ENCODE assay signal across 9 cellular contexts in genomic region chr10:96618648-96619047, GRCh38. TPM values are rescaled to one million over a fixed set of nuclear protein-coding genes. Genes with fewer than 3 reads are reported as not detected.
DNase-seq lines count a peak whose midpoint lies in the region; TF ChIP-seq lines count a peak whose summit lies in the region.
"Had no signal": no experiment of that assay in that cellular context is flagged by ENCODE, and none has a peak within 500 bp of the region (broad histone marks: within the 10 kb centered on the region; RNA-seq: fewer than 3 reads in every experiment).

No MANE protein-coding gene starts in this region.

- no peak for TF ChIP-seq POLR2A in spleen (IDR thresholded peaks at IDR 0.05)
- TF ChIP-seq POLR2A in suprapubic skin (IDR thresholded peaks at IDR 0.05), result no peak

- H3K27me3 ChIP-seq in spleen (replicated peaks in 1 of 7) (no peaks in the 10 kb centered on the region), suprapubic skin (no peaks in the 10 kb centered on the region)

- no peak for TF ChIP-seq EP300 in suprapubic skin (IDR thresholded peaks at IDR 0.05)

- 52 to 84% (median 65%) methylated on average over 1 to 2 of the region's 2 CpGs for WGBS in spleen, 5 donors
- WGBS in suprapubic skin, result 35% methylated on average over 2 of the region's 2 CpGs

- intact Hi-C loops in spleen (cut with DNase I; ENCODE audit: low total_unique reads), result no loop called here

- DNase-seq in DMS 273 (lab: John Stamatoyannopoulos, UW; ENCODE audit: unreplicated experiment), result peak; percentile 65
- no peak for DNase-seq in DMS 273 treated with DMSO at 0.1 percent for 48 hours (lab: John Stamatoyannopoulos, UW)
- DNase-seq in astrocyte of the hippocampus (ENCODE audit: low read depth, low spot score), result peak; percentile 69
- peak; percentile 44 for DNase-seq in iris pigment epithelial cell (ENCODE audit: low read depth)
- DNase-seq in substantia nigra (lab: John Stamatoyannopoulos, UW), result peak in 42 of 49 donors; percentile 4 to 73 (median 39)
- no peak for DNase-seq in spleen
- no peak for DNase-seq in NCI-H2029 treated with DMSO at 0.1 percent for 48 hours (lab: John Stamatoyannopoulos, UW)
- DNase-seq in suprapubic skin (ENCODE audit: low spot score in 2 of 2), result no peak

- TF ChIP-seq CTCF in spleen (IDR thresholded peaks at IDR 0.05 in 8 of 11, conservative IDR thresholded peaks at IDR 0.05 in 3 of 11), result no peak
- TF ChIP-seq CTCF in suprapubic skin (IDR thresholded peaks at IDR 0.05), result no peak

- H3K36me3 ChIP-seq in spleen (peaks cover 0 to 100% (median 95%) of the 10 kb centered on the region in 6 donors), suprapubic skin (no peaks in the 10 kb centered on the region)

- H3K4me3 ChIP-seq in spleen (no peak overlapping the region), suprapubic skin (no peak overlapping the region)

- H3K27ac ChIP-seq in substantia nigra (ENCODE audit: low read depth, low read length, poor library complexity, severe bottlenecking) (no peak overlapping the region), spleen (peak overlapping the region in 2 of 8 donors; percentile 4 to 22), suprapubic skin (no peak overlapping the region)
- H3K27ac ChIP-seq: 22Rv1 had no signal

- H3K4me1 ChIP-seq in spleen (peaks cover 0 to 6% (median 2%) of the 10 kb centered on the region in 6 donors), suprapubic skin (peaks cover 16% of the 10 kb centered on the region)

- H3K9me3 ChIP-seq in spleen, result no peaks in the 10 kb centered on the region
- no peaks in the 10 kb centered on the region for H3K9me3 ChIP-seq in suprapubic skin

RNA-seq across cellular contexts. Expression of gene TM9SF3, which starts 31.8 kb away (rescaled TPM):
- total RNA-seq in spleen (100 to 1,000 TPM in 1 of 7 donors, 10 to 100 TPM in 6; 65.7 to 107 (median 81.8) TPM), suprapubic skin (10 to 100 TPM; 52.6 to 65.3 (median 55.6) TPM)
- 10 to 100 TPM; 13.2 to 18.4 (median 18.3) TPM for polyA plus RNA-seq in spleen

Comparison
In these comparisons a context has a peak if more than half of its experiments do, and no peak if none do; other contexts are left out.
1. DNase-seq: peak in DMS 273 (single experiment), astrocyte of the hippocampus (single experiment), iris pigment epithelial cell (single experiment) and substantia nigra (42 of 49); none in DMS 273 treated with DMSO at 0.1 percent for 48 hours (single experiment), spleen (single experiment), NCI-H2029 treated with DMSO at 0.1 percent for 48 hours (single experiment) and suprapubic skin (0 of 2).